In genomic region chr5:92662741-92663140, GRCh38 we compare ENCODE assay signal across 20 cellular contexts.
"Had no signal": no experiment of that assay in that cellular context is flagged by ENCODE, and none has a peak within 500 bp of the region (broad histone marks: within the 10 kb centered on the region; RNA-seq: fewer than 3 reads in every experiment).

No MANE protein-coding gene starts in this region.

- DNase-seq: activated CD4-positive, alpha-beta T cell treated with anti-CD3 and anti-CD28 coated beads, Interleukin-2, amount 10 ng/mL, durations not matched to agents 7 days and 5 days; activated CD8-positive, alpha-beta T cell treated with anti-CD3 and anti-CD28 coated beads, Interleukin-2, amount 10 ng/mL, durations not matched to agents 7 days and 5 days; activated naive CD4-positive, alpha-beta T cell treated with anti-CD3 and anti-CD28 coated beads for 36 hours; activated T-cell treated with anti-CD3 and anti-CD28 coated beads, Interleukin-2, amount 50 U/mL, for 4 hours; anterior cingulate cortex; caudate nucleus; dorsolateral prefrontal cortex; gastrocnemius medialis; head of caudate nucleus; kidney; left lung; midbrain; ovary; psoas muscle; right cardiac atrium; stimulated activated naive CD8-positive, alpha-beta T cell treated with anti-CD3 and anti-CD28 coated beads, Interleukin-15, Interleukin-2, amounts not matched to agents 100 U/mL and 50 U/mL, for 24 hours; substantia nigra; T1000; tibial artery had no signal

- ATAC-seq: activated CD8-positive, alpha-beta T cell treated with anti-CD3 and anti-CD28 coated beads, Interleukin-2, amount 10 ng/mL, durations not matched to agents 7 days and 5 days; activated T-cell treated with anti-CD3 and anti-CD28 coated beads, Interleukin-2, amount 50 U/mL, for 4 hours; gastrocnemius medialis; left lung; psoas muscle; right cardiac atrium; stimulated activated naive CD8-positive, alpha-beta T cell treated with anti-CD3 and anti-CD28 coated beads, Interleukin-15, Interleukin-2, amounts not matched to agents 100 U/mL and 50 U/mL, for 24 hours had no signal

- H3K27me3 Mint-ChIP-seq: activated CD4-positive, alpha-beta T cell treated with anti-CD3 and anti-CD28 coated beads, Interleukin-2, amount 10 ng/mL, durations not matched to agents 7 days and 5 days had no signal

- H3K27ac ChIP-seq: dorsolateral prefrontal cortex, gastrocnemius medialis, left lung, ovary, psoas muscle, tibial artery had no signal

- H3K36me3 ChIP-seq: gastrocnemius medialis, left lung, ovary, tibial artery had no signal

- H3K4me1 ChIP-seq: gastrocnemius medialis, left lung, psoas muscle, tibial artery had no signal

- H3K4me3 ChIP-seq: dorsolateral prefrontal cortex, gastrocnemius medialis, left lung, ovary, psoas muscle, tibial artery had no signal

- H3K27ac Mint-ChIP-seq: activated CD4-positive, alpha-beta T cell treated with anti-CD3 and anti-CD28 coated beads, Interleukin-2, amount 10 ng/mL, durations not matched to agents 7 days and 5 days; activated CD8-positive, alpha-beta T cell treated with anti-CD3 and anti-CD28 coated beads, Interleukin-2, amount 10 ng/mL, durations not matched to agents 7 days and 5 days; activated naive CD4-positive, alpha-beta T cell treated with anti-CD3 and anti-CD28 coated beads for 36 hours had no signal

- H3K36me3 Mint-ChIP-seq: brain had no signal

- H3K4me3 Mint-ChIP-seq: activated CD4-positive, alpha-beta T cell treated with anti-CD3 and anti-CD28 coated beads, Interleukin-2, amount 10 ng/mL, durations not matched to agents 7 days and 5 days; activated CD8-positive, alpha-beta T cell treated with anti-CD3 and anti-CD28 coated beads, Interleukin-2, amount 10 ng/mL, durations not matched to agents 7 days and 5 days; activated naive CD4-positive, alpha-beta T cell treated with anti-CD3 and anti-CD28 coated beads for 36 hours; activated T-cell treated with anti-CD3 and anti-CD28 coated beads, Interleukin-2, amount 50 U/mL, for 4 hours; brain had no signal

- H3K9me3 Mint-ChIP-seq: activated CD4-positive, alpha-beta T cell treated with anti-CD3 and anti-CD28 coated beads, Interleukin-2, amount 10 ng/mL, durations not matched to agents 7 days and 5 days had no signal

- H3K4me1 Mint-ChIP-seq: activated CD4-positive, alpha-beta T cell treated with anti-CD3 and anti-CD28 coated beads, Interleukin-2, amount 10 ng/mL, durations not matched to agents 7 days and 5 days; brain had no signal

- H3K27me3 ChIP-seq: dorsolateral prefrontal cortex, gastrocnemius medialis, left lung, ovary, tibial artery had no signal
